28 cellular contexts compared by ENCODE assay signal in the genomic region with DNA sequence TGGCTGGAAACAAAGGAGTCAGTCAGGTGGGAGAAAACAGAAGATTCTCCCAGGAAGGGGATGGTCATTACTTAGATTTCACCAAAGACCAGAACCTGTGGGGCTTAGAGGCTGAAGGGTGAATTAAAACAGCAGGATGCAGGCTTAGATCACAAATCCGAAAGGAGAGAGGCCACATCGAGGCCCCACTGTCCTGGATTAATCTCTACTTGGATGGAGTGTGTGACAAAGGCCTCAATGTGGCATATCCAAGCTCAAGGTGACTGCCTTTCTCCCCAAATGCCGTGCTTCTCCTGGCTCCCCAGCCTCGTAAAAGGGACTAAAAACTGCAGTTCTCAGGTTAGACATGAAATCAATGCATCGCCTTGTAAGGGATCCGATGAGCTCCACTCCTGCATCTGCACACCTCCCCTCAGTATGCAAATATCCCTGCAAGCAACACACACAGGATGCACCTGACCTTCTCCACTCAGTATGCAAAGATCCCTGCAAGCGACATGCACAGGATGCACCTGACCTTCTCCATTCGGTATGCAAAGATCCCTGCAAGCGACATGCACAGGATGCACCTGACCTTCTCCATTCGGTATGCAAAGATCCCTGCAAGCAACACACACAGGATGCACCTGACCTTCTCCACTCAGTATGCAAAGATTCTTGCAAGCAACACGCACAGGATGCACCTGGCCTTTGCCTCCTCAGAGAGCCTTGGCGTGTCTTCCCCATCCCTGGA.
A peak's percentile ranks its signal among the peaks of the same experiment; 100 is the strongest.
DNase-seq lines count a peak whose midpoint lies in the region; ATAC-seq, FAIRE-seq and TF ChIP-seq lines count a peak whose summit lies in the region.
"Had no signal": no experiment of that assay in that cellular context is flagged by ENCODE, and none has a peak within 500 bp of the region (broad histone marks: within the 10 kb centered on the region; RNA-seq: fewer than 3 reads in every experiment).

No MANE protein-coding gene starts in this region.

- no peaks in the 10 kb centered on the region for H3K36me3 Mint-ChIP-seq in naive B cell
- peaks cover 3% of the 10 kb centered on the region for H3K36me3 Mint-ChIP-seq in activated CD4-positive, alpha-beta memory T cell treated with anti-CD3 and anti-CD28 coated beads for 36 hours
- H3K36me3 Mint-ChIP-seq: natural killer cell had no signal

- H3K27ac Mint-ChIP-seq in naive B cell, result no peak overlapping the region
- no peak overlapping the region for H3K27ac Mint-ChIP-seq in activated CD4-positive, alpha-beta memory T cell treated with anti-CD3 and anti-CD28 coated beads for 36 hours
- H3K27ac Mint-ChIP-seq: activated CD4-positive, alpha-beta T cell treated with anti-CD3 and anti-CD28 coated beads, Interleukin-2, amount 10 ng/mL, durations not matched to agents 24 days and 14 days; activated T-cell treated with anti-CD3 and anti-CD28 coated beads, Interleukin-2, amount 50 U/mL, for 72 hours; natural killer cell had no signal

- CTCF ChIA-PET in activated CD4-positive, alpha-beta memory T cell treated with anti-CD3 and anti-CD28 coated beads for 36 hours (lab: Charles Lee), result no interaction called here

- intact Hi-C loops in activated CD4-positive, alpha-beta memory T cell treated with anti-CD3 and anti-CD28 coated beads for 36 hours (cut with micrococcal nuclease), result no loop called here

- peaks cover 4 to 23% (median 19%) of the 10 kb centered on the region in 3 donors for H3K27me3 Mint-ChIP-seq in naive B cell
- peaks cover 24% of the 10 kb centered on the region for H3K27me3 Mint-ChIP-seq in activated CD4-positive, alpha-beta memory T cell treated with anti-CD3 and anti-CD28 coated beads for 36 hours

- H3K79me2 ChIP-seq in DOHH2 (ENCODE audit: control insufficient read depth, low read length), result no peaks in the 10 kb centered on the region

- TF ChIP-seq CTCF in DOHH2 (IDR thresholded peaks at IDR 0.05; ENCODE audit: low read depth, low read length, poor library complexity, severe bottlenecking) (no peak), GM12864 (IDR thresholded peaks at IDR 0.05; ENCODE audit: low read depth, low read length, missing control alignments) (no peak), bronchial epithelial cell (IDR thresholded peaks at IDR 0.05; ENCODE audit: insufficient read depth, low read length, severe bottlenecking) (no peak)

- peaks cover 66% of the 10 kb centered on the region for H3K4me1 ChIP-seq in DOHH2 (ENCODE audit: control insufficient read depth, low read length)
- H3K4me1 ChIP-seq: esophagus squamous epithelium, foreskin keratinocyte, heart left ventricle, tibial nerve had no signal

- H3K9me2 ChIP-seq in DOHH2 (replicated peaks; ENCODE audit: control insufficient read depth, low read length), result no peaks in the 10 kb centered on the region

- peaks cover 0 to 12% (median 6%) of the 10 kb centered on the region in 7 donors for H3K9me3 Mint-ChIP-seq in naive B cell
- peaks cover 4% of the 10 kb centered on the region for H3K9me3 Mint-ChIP-seq in activated CD4-positive, alpha-beta memory T cell treated with anti-CD3 and anti-CD28 coated beads for 36 hours
- H3K9me3 Mint-ChIP-seq: activated CD4-positive, alpha-beta T cell treated with anti-CD3 and anti-CD28 coated beads, Interleukin-2, amount 10 ng/mL, durations not matched to agents 24 days and 14 days; central memory CD8-positive, alpha-beta T cell; natural killer cell had no signal

- POLR2A ChIA-PET in activated CD4-positive, alpha-beta memory T cell treated with anti-CD3 and anti-CD28 coated beads for 36 hours (lab: Charles Lee), result no interaction called here

- H3F3A ChIP-seq in DOHH2 (ENCODE audit: control insufficient read depth, insufficient read depth), result peaks cover 28% of the 10 kb centered on the region

- H4K20me1 ChIP-seq in DOHH2 (ENCODE audit: control insufficient read depth, insufficient read depth, low read depth, low read length), result no peaks in the 10 kb centered on the region

- H3K4me1 Mint-ChIP-seq in naive B cell, result peaks cover 14 to 23% (median 21%) of the 10 kb centered on the region in 3 donors
- no peaks in the 10 kb centered on the region for H3K4me1 Mint-ChIP-seq in activated CD4-positive, alpha-beta memory T cell treated with anti-CD3 and anti-CD28 coated beads for 36 hours (ENCODE audit: low read depth)
- H3K4me1 Mint-ChIP-seq: activated CD4-positive, alpha-beta T cell treated with anti-CD3 and anti-CD28 coated beads, Interleukin-2, amount 10 ng/mL, durations not matched to agents 24 days and 14 days; central memory CD8-positive, alpha-beta T cell; natural killer cell had no signal

- ATAC-seq in naive B cell (ENCODE audit: low read depth in 2 of 2) (peak; percentile 27 to 52), GM19324 (IDR thresholded peaks at IDR 0.05; ENCODE audit: low FRiP score, unreplicated experiment) (no peak), GM21360 (IDR thresholded peaks at IDR 0.05; ENCODE audit: unreplicated experiment) (no peak)
- ATAC-seq: activated T-cell treated with anti-CD3 and anti-CD28 coated beads, Interleukin-2, amount 50 U/mL, for 72 hours; foreskin keratinocyte; heart left ventricle; natural killer cell had no signal

- H3K27ac ChIP-seq in DOHH2 (ENCODE audit: low read depth, low read length), result peak overlapping the region; percentile 100
- H3K27ac ChIP-seq: esophagus squamous epithelium, foreskin keratinocyte, heart left ventricle, RWPE1, tibial nerve had no signal

- DNase-seq in GM12864 (ENCODE audit: low read depth) (peak; percentile 16), bronchial epithelial cell (ENCODE audit: low read depth) (no peak), naive B cell (no peak)
- DNase-seq in activated CD4-positive, alpha-beta memory T cell treated with anti-CD3 and anti-CD28 coated beads for 36 hours, result no peak
- DNase-seq: activated CD4-positive, alpha-beta T cell treated with anti-CD3 and anti-CD28 coated beads, Interleukin-2, amount 10 ng/mL, durations not matched to agents 24 days and 14 days; activated T-cell treated with anti-CD3 and anti-CD28 coated beads, Interleukin-2, amount 50 U/mL, for 72 hours; C1 segment of cervical spinal cord; dermis blood vessel endothelial cell; esophagus squamous epithelium; foreskin keratinocyte; GOT3; heart left ventricle; natural killer cell; NCI-H1092; NCI-H1930; NCI-H2227 treated with DMSO at 0.1 percent for 48 hours; NCI-H82; occipital lobe; stimulated activated CD4-positive, alpha-beta T cell treated with anti-CD3 and anti-CD28 coated beads, Interleukin-15, amount 100 ng/mL, for 24 hours; stimulated activated CD4-positive, alpha-beta T cell treated with anti-CD3 and anti-CD28 coated beads, Interleukin-4, amount 100 ng/mL, for 4 hours had no signal

- peak; percentile 95 for FAIRE-seq in bronchial epithelial cell (lab: Jason Lieb, UNC)
- FAIRE-seq: astrocyte, keratinocyte had no signal

- no peaks in the 10 kb centered on the region for H3K27me3 ChIP-seq in DOHH2 (ENCODE audit: control insufficient read depth, low read length)
- H3K27me3 ChIP-seq in bronchial epithelial cell (ENCODE audit: control insufficient read depth, insufficient read depth, low read length), result no peaks in the 10 kb centered on the region
- H3K27me3 ChIP-seq: foreskin keratinocyte, tibial nerve had no signal

- no peak overlapping the region for H3K4me3 Mint-ChIP-seq in naive B cell
- H3K4me3 Mint-ChIP-seq in activated CD4-positive, alpha-beta memory T cell treated with anti-CD3 and anti-CD28 coated beads for 36 hours, result no peak overlapping the region
- H3K4me3 Mint-ChIP-seq: activated CD4-positive, alpha-beta T cell treated with anti-CD3 and anti-CD28 coated beads, Interleukin-2, amount 10 ng/mL, durations not matched to agents 24 days and 14 days; activated T-cell treated with anti-CD3 and anti-CD28 coated beads, Interleukin-2, amount 50 U/mL, for 72 hours; central memory CD8-positive, alpha-beta T cell; natural killer cell had no signal

- H3K4me3 ChIP-seq in DOHH2 (ENCODE audit: low read length) (peak overlapping the region; percentile 67), GM12864 (ENCODE audit: low read depth, low read length) (no peak overlapping the region), bronchial epithelial cell (ENCODE audit: low read depth, low read length) (no peak overlapping the region)
- H3K4me3 ChIP-seq: esophagus squamous epithelium, heart left ventricle, tibial nerve had no signal

- H3K36me3 ChIP-seq in DOHH2 (ENCODE audit: control insufficient read depth, low read length) (peaks cover 19% of the 10 kb centered on the region), bronchial epithelial cell (ENCODE audit: control insufficient read depth, insufficient read depth, low read length) (no peaks in the 10 kb centered on the region)
- H3K36me3 ChIP-seq: esophagus squamous epithelium, heart left ventricle, tibial nerve had no signal

- peak overlapping the region; percentile 60 for H3K4me2 ChIP-seq in DOHH2 (ENCODE audit: low read length)

- H3K9me3 ChIP-seq in DOHH2 (ENCODE audit: control insufficient read depth, insufficient read depth, low read length), result peaks cover 39% of the 10 kb centered on the region
- H3K9me3 ChIP-seq: esophagus squamous epithelium, heart left ventricle, tibial nerve had no signal

Comparison
In these comparisons a context has a peak if more than half of its experiments do, and no peak if none do; other contexts are left out.
1. ATAC-seq: peak in naive B cell (2 of 2); none in GM19324 (single experiment) and GM21360 (single experiment).